Comparison of ENCODE assay signal across 2 cellular contexts in the genomic region with DNA sequence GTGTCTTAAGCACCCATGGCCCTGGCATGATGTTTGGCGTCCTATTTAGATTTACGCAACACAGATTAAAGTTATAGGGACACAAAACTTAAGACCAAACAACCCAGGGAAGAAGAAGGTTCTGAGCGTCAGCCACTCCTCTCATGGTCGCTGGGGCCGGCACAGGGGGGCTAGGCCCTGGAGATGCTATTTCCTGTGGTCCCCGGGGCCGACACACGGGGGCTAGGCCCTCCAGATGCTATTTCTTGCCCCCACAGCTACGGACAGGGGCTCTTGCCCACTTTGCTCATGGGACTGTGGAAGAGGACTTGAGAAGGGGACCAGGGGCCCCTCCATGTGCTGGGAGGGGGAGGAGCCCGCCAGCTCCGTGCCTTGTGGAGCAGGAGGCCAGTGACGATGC.
TF ChIP-seq lines count a peak whose summit lies in the region.

No MANE protein-coding gene starts in this region.

TF ChIP-seq in IMR-90, 13 proteins besides CTCF, POLR2A, EP300 and RAD21 (continued from another document):
- no peak for TF ChIP-seq CHD1 (IDR thresholded peaks at IDR 0.05; ENCODE audit: low read depth, low read length)

TF ChIP-seq in HepG2, 621 proteins besides CTCF, POLR2A, EP300 and RAD21 (continued from another document):
- no peak for TF ChIP-seq ZNF562 (CRISPR knock-in tag; IDR thresholded peaks at IDR 0.05; ENCODE audit: borderline replicate concordance)
- TF ChIP-seq ZNF20 (CRISPR knock-in tag; IDR thresholded peaks at IDR 0.05), result no peak
- TF ChIP-seq ZNF713 (CRISPR knock-in tag; IDR thresholded peaks at IDR 0.05), result no peak
- no peak for TF ChIP-seq CBX5 (CRISPR knock-in tag; IDR thresholded peaks at IDR 0.05; ENCODE audit: borderline replicate concordance)
- TF ChIP-seq, protein P1, sequence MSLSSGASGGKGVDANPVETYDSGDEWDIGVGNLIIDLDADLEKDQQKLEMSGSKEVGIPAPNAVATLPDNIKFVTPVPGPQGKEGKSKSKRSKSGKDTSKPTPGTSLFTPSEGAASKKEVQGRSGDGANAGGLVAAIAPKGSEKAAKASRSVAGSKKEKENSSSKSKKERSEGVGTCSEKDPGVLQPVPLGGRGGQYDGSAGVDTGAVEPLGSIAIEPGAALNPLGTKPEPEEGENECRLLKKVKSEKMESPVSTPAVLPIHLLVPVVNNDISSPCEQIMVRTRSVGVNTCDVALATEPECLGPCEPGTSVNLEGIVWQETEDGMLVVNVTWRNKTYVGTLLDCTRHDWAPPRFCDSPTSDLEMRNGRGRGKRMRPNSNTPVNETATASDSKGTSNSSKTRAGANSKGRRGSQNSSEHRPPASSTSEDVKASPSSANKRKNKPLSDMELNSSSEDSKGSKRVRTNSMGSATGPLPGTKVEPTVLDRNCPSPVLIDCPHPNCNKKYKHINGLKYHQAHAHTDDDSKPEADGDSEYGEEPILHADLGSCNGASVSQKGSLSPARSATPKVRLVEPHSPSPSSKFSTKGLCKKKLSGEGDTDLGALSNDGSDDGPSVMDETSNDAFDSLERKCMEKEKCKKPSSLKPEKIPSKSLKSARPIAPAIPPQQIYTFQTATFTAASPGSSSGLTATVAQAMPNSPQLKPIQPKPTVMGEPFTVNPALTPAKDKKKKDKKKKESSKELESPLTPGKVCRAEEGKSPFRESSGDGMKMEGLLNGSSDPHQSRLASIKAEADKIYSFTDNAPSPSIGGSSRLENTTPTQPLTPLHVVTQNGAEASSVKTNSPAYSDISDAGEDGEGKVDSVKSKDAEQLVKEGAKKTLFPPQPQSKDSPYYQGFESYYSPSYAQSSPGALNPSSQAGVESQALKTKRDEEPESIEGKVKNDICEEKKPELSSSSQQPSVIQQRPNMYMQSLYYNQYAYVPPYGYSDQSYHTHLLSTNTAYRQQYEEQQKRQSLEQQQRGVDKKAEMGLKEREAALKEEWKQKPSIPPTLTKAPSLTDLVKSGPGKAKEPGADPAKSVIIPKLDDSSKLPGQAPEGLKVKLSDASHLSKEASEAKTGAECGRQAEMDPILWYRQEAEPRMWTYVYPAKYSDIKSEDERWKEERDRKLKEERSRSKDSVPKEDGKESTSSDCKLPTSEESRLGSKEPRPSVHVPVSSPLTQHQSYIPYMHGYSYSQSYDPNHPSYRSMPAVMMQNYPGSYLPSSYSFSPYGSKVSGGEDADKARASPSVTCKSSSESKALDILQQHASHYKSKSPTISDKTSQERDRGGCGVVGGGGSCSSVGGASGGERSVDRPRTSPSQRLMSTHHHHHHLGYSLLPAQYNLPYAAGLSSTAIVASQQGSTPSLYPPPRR (CRISPR knock-in tag; IDR thresholded peaks at IDR 0.05; ENCODE audit: borderline replicate concordance), result no peak
- no peak for TF ChIP-seq TCF7 (IDR thresholded peaks at IDR 0.05; ENCODE audit: low read depth)
- TF ChIP-seq, protein P2, sequence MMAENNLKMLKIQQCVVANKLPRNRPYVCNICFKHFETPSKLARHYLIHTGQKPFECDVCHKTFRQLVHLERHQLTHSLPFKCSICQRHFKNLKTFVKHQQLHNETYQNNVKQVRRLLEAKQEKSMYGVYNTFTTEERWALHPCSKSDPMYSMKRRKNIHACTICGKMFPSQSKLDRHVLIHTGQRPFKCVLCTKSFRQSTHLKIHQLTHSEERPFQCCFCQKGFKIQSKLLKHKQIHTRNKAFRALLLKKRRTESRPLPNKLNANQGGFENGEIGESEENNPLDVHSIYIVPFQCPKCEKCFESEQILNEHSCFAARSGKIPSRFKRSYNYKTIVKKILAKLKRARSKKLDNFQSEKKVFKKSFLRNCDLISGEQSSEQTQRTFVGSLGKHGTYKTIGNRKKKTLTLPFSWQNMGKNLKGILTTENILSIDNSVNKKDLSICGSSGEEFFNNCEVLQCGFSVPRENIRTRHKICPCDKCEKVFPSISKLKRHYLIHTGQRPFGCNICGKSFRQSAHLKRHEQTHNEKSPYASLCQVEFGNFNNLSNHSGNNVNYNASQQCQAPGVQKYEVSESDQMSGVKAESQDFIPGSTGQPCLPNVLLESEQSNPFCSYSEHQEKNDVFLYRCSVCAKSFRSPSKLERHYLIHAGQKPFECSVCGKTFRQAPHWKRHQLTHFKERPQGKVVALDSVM (CRISPR knock-in tag; IDR thresholded peaks at IDR 0.05), result no peak
- no peak for TF ChIP-seq ZNF841 (CRISPR knock-in tag; IDR thresholded peaks at IDR 0.05; ENCODE audit: borderline replicate concordance)
- TF ChIP-seq MBNL3 (CRISPR knock-in tag; conservative IDR thresholded peaks at IDR 0.05), result no peak
- no peak for TF ChIP-seq ZNF709 (CRISPR knock-in tag; IDR thresholded peaks at IDR 0.05)
- TF ChIP-seq SMYD3 (CRISPR knock-in tag; IDR thresholded peaks at IDR 0.05), result no peak
- TF ChIP-seq, protein P3, sequence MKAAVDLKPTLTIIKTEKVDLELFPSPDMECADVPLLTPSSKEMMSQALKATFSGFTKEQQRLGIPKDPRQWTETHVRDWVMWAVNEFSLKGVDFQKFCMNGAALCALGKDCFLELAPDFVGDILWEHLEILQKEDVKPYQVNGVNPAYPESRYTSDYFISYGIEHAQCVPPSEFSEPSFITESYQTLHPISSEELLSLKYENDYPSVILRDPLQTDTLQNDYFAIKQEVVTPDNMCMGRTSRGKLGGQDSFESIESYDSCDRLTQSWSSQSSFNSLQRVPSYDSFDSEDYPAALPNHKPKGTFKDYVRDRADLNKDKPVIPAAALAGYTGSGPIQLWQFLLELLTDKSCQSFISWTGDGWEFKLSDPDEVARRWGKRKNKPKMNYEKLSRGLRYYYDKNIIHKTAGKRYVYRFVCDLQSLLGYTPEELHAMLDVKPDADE (CRISPR knock-in tag; IDR thresholded peaks at IDR 0.05), result no peak
